In the genomic region with DNA sequence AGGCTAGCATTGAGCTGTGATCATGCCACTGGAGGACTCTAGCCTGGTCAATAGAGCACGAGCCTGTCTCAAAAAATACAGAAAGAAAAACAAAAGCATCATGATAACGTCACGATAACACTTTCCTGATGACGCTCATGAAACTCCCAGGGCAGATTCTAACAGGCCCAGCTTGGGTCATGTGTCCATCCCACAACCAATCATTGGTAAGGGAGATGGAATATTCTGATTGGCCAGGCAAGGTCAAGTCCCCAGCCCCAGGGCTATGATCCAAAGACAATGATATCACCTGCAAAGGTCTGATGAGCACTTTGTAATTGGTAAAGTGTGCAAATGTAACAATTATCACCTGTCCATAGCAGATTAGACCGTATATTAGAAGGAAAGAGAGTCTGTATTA, we compare ENCODE assay signal across 3 cellular contexts.
TF ChIP-seq lines count a peak whose summit lies in the region.

No MANE protein-coding gene starts in this region.

TF ChIP-seq in GM12891, 5 proteins besides CTCF, POLR2A, EP300 and RAD21:
- TF ChIP-seq POLR2AphosphoS5 (IDR thresholded peaks at IDR 0.05; ENCODE audit: low read depth, low read length) (no peak), SPI1 (IDR thresholded peaks at IDR 0.05; ENCODE audit: low read depth, low read length) (no peak), TAF1 (IDR thresholded peaks at IDR 0.05; ENCODE audit: low read depth, low read length) (no peak), PAX5 (IDR thresholded peaks at IDR 0.05; ENCODE audit: insufficient read depth, low read length, severe bottlenecking) (no peak), POU2F2 (IDR thresholded peaks at IDR 0.05; ENCODE audit: low read depth, low read length) (no peak)

TF ChIP-seq in IMR-90, 13 proteins besides CTCF, POLR2A, EP300 and RAD21:
- TF ChIP-seq USF2 (IDR thresholded peaks at IDR 0.05; ENCODE audit: low read depth, low read length) (peak; percentile 43; the same call in 1 of the 2 replicates), NFE2L2 (IDR thresholded peaks at IDR 0.05; ENCODE audit: low read depth, low read length) (no peak)

TF ChIP-seq in K562, 482 proteins besides CTCF, POLR2A, EP300 and RAD21:
- TF ChIP-seq USF1 (CRISPR knock-in tag; IDR thresholded peaks at IDR 0.05) (peak; percentile 77), NFYB (IDR thresholded peaks at IDR 0.05; ENCODE audit: extremely low read depth, insufficient read length) (peak; percentile 41), USF2 (CRISPR knock-in tag; IDR thresholded peaks at IDR 0.05) (peak; percentile 59), XRCC5 (IDR thresholded peaks at IDR 0.05; ENCODE audit: low read depth, low read length) (no peak)
